Comparison of ENCODE assay signal across 8 cellular contexts in genomic region chr14:50831704-50832130, GRCh38. TPM values are rescaled to one million over a fixed set of nuclear protein-coding genes. Genes with fewer than 3 reads are reported as not detected.
DNase-seq lines count a peak whose midpoint lies in the region; ATAC-seq and TF ChIP-seq lines count a peak whose summit lies in the region.

No MANE protein-coding gene starts in this region.

- WGBS in prostate gland = 8% methylated on average over 11 of the region's 11 CpGs

- peak overlapping the region; percentile 62 for H2AFZ ChIP-seq in HCT116 (ENCODE audit: low read depth, low read length, poor library complexity, severe bottlenecking)
- peak overlapping the region; percentile 95 for H2AFZ ChIP-seq in SU-DHL-6 (ENCODE audit: low read depth, low read length, severe bottlenecking)

- TF ChIP-seq CTCF in HCT116 (IDR thresholded peaks at IDR 0.05 in 2 of 3, conservative IDR thresholded peaks at IDR 0.05 in 1 of 3; ENCODE audit: borderline replicate concordance in 1 of 3, insufficient read depth in 1 of 3, low read depth in 2 of 3, low read length in 2 of 3) (no peak), SU-DHL-6 (IDR thresholded peaks at IDR 0.05; ENCODE audit: insufficient read depth, low read length, poor library complexity, severe bottlenecking) (no peak), fibroblast of villous mesenchyme (IDR thresholded peaks at IDR 0.05; ENCODE audit: insufficient read depth, low read depth, low read length) (no peak), prostate gland (IDR thresholded peaks at IDR 0.05) (no peak)

- POLR2A ChIA-PET in HCT116 (lab: Charles Lee) = no interaction called here

- TF ChIP-seq RAD21 in HCT116 (IDR thresholded peaks at IDR 0.05; ENCODE audit: low read depth) = no peak

- H3K27ac ChIP-seq in HCT116 (ENCODE audit: low read depth, low read length) (no peak overlapping the region; the same call in 1 of the 2 replicates), SU-DHL-6 (ENCODE audit: low read depth, low read length) (no peak overlapping the region), prostate gland (peak overlapping the region; percentile 83 to 87)

- RAD21 ChIA-PET in HCT116 (lab: Charles Lee; ENCODE audit: low non-redundant PET in 1 of 2, low total read pairs in 2 of 2, uncharacterized antibody in 2 of 2, unreplicated experiment in 2 of 2) = no interaction called here

- H3K4me3 ChIP-seq in HCT116 (replicated peaks in 1 of 2; ENCODE audit: low read depth in 1 of 2, low read length in 2 of 2) (peak overlapping the region; percentile 65 to 75), SU-DHL-6 (ENCODE audit: insufficient read depth, low read length, poor library complexity, severe bottlenecking) (peak overlapping the region; percentile 63), fibroblast of villous mesenchyme (ENCODE audit: low read depth, low read length) (peak overlapping the region; percentile 74), prostate gland (peak overlapping the region; percentile 86 to 87)

- H3K4me1 ChIP-seq in HCT116 (ENCODE audit: control insufficient read depth in 1 of 2, insufficient read depth in 2 of 2, low read length in 2 of 2) = peaks cover 11 to 19% of the 10 kb centered on the region in 2 experiments
- H3K4me1 ChIP-seq in prostate gland (replicated peaks) = no peaks in the 10 kb centered on the region

- TF ChIP-seq POLR2A in HCT116 (IDR thresholded peaks at IDR 0.05; ENCODE audit: borderline replicate concordance, extremely low read depth, insufficient read depth, insufficient read length) (no peak), prostate gland (IDR thresholded peaks at IDR 0.05) (no peak)

- H3F3A ChIP-seq in SU-DHL-6 (ENCODE audit: insufficient read depth) = peaks cover 9% of the 10 kb centered on the region; the same call in 1 of the 2 replicates

- no TSS peak for BruUV-seq in HCT116 (replicated peaks; lab: Mats Ljungman, UMichigan)

- H3K9me2 ChIP-seq in HCT116 (ENCODE audit: insufficient read depth) = no peaks in the 10 kb centered on the region
- H3K9me2 ChIP-seq in SU-DHL-6 (replicated peaks; ENCODE audit: insufficient read depth, low read length) = no peaks in the 10 kb centered on the region

- H3K36me3 ChIP-seq in HCT116 (ENCODE audit: control insufficient read depth in 1 of 2, insufficient read depth in 2 of 2, low read length in 2 of 2) (no peaks in the 10 kb centered on the region), SU-DHL-6 (ENCODE audit: low read length) (no peaks in the 10 kb centered on the region), prostate gland (no peaks in the 10 kb centered on the region)

- H3K27me3 ChIP-seq in HCT116 (ENCODE audit: insufficient read depth, low read length) (0 out of 2 replicates have a peak, but pooled peaks cover 3% of the 10 kb centered on the region), SU-DHL-6 (ENCODE audit: low read length) (no peaks in the 10 kb centered on the region), prostate gland (replicated peaks; ENCODE audit: insufficient read depth) (no peaks in the 10 kb centered on the region)

- peaks cover 31% of the 10 kb centered on the region for H3K79me2 ChIP-seq in HCT116 (ENCODE audit: insufficient read depth, low read length)
- peaks cover 36% of the 10 kb centered on the region for H3K79me2 ChIP-seq in SU-DHL-6 (ENCODE audit: insufficient read depth, low read length)

- H3K9me3 ChIP-seq in HCT116 (ENCODE audit: control insufficient read depth in 1 of 2, insufficient read depth in 1 of 2, low read depth in 1 of 2, low read length in 2 of 2) = no peaks in the 10 kb centered on the region
- H3K9me3 ChIP-seq in SU-DHL-6 (ENCODE audit: insufficient read depth, low read length) = no peaks in the 10 kb centered on the region
- H3K9me3 ChIP-seq in prostate gland = no peaks in the 10 kb centered on the region

- H3K4me2 ChIP-seq in HCT116 (ENCODE audit: low read length) (peak overlapping the region; percentile 89), SU-DHL-6 (ENCODE audit: low read depth, low read length, poor library complexity, severe bottlenecking) (peak overlapping the region; percentile 70)

- no peak; the same call in 1 of the 2 replicates for ATAC-seq in HCT116

- H4K20me1 ChIP-seq in HCT116 (ENCODE audit: insufficient read depth) (no peaks in the 10 kb centered on the region; the same call in 1 of the 2 replicates), SU-DHL-6 (ENCODE audit: low read depth, low read length) (peaks cover 8% of the 10 kb centered on the region; the same call in 1 of the 2 replicates)

- CTCF ChIA-PET in HCT116 (lab: Charles Lee) = no interaction called here

- H3K9ac ChIP-seq in HCT116 (ENCODE audit: low read length) (peak overlapping the region; percentile 57), SU-DHL-6 (ENCODE audit: low read length) (peak overlapping the region; percentile 79)

- DNase-seq in HCT116 (ENCODE audit: low read depth, low spot score) = no peak
- no peak for DNase-seq in fibroblast of villous mesenchyme (ENCODE audit: low read depth)
- no peak for DNase-seq in prostate gland (ENCODE audit: low spot score)
- DNase-seq in stimulated activated CD4-positive, alpha-beta T cell treated with anti-CD3 and anti-CD28 coated beads, Interleukin-4, amount 100 ng/mL, for 4 hours = no peak
- no peak for DNase-seq in retina
- no peak for DNase-seq in NCI-H1694 treated with DMSO at 0.1 percent for 48 hours (lab: John Stamatoyannopoulos, UW)
- DNase-seq in NCI-H1105 treated with DMSO at 0.1 percent for 48 hours (lab: John Stamatoyannopoulos, UW) = no peak

- intact Hi-C loops in HCT116 (cut with micrococcal nuclease) (no loop called here), prostate gland (cut with DNase I) (no loop called here)

TF ChIP-seq in HCT116, 20 proteins besides CTCF, POLR2A, EP300 and RAD21 (continues in another document):
- TF ChIP-seq SRF (IDR thresholded peaks at IDR 0.05; ENCODE audit: low read depth) (no peak), YY1 (IDR thresholded peaks at IDR 0.05; ENCODE audit: extremely low read depth, insufficient replicate concordance, low read depth, low read length) (no peak), EZH2 (IDR thresholded peaks at IDR 0.05) (no peak), REST (IDR thresholded peaks at IDR 0.05; ENCODE audit: low read depth) (no peak), CEBPB (IDR thresholded peaks at IDR 0.05; ENCODE audit: low read depth) (no peak), ATF3 (IDR thresholded peaks at IDR 0.05) (no peak), EGR1 (IDR thresholded peaks at IDR 0.05; ENCODE audit: low read depth) (no peak), EZH2phosphoT487 (IDR thresholded peaks at IDR 0.05; ENCODE audit: borderline replicate concordance) (no peak), SP1 (IDR thresholded peaks at IDR 0.05; ENCODE audit: low read depth) (no peak), ELF1 (IDR thresholded peaks at IDR 0.05; ENCODE audit: borderline replicate concordance, low read depth) (no peak), CBX3 (IDR thresholded peaks at IDR 0.05; ENCODE audit: low read depth) (no peak), ZFX (IDR thresholded peaks at IDR 0.05) (no peak), POLR2AphosphoS5 (IDR thresholded peaks at IDR 0.05; ENCODE audit: low read depth, low read length) (no peak), ZBTB33 (IDR thresholded peaks at IDR 0.05; ENCODE audit: extremely low read depth, insufficient replicate concordance, low read length) (no peak)

RNA-seq across cellular contexts. Expression of gene NIN, which starts 0.8 kb away (rescaled TPM):
- total RNA-seq in HCT116 (2021; ENCODE audit: unreplicated experiment) (39.6 TPM), fibroblast of villous mesenchyme (29.8 and 33.2 TPM in 2 replicates), prostate gland (10 to 100 TPM; 14.3 to 20.5 TPM)
- polyA plus RNA-seq in HCT116 (2012) = 9.6 and 12.3 TPM in 2 replicates

RNA-seq across cellular contexts. Expression of gene ABHD12B, which starts 40.1 kb away (rescaled TPM):
- total RNA-seq in HCT116 (2021; ENCODE audit: unreplicated experiment) (0.74 TPM), fibroblast of villous mesenchyme (not detected in 2 replicates), prostate gland (not detected)
- polyA plus RNA-seq in HCT116 (2012) = 0.90 and 1.1 TPM in 2 replicates

Comparison
In these comparisons a context has a peak if more than half of its experiments do, and no peak if none do; other contexts are left out.
1. H3K27ac ChIP-seq: peak in prostate gland (2 of 2); none in HCT116 (single experiment) and SU-DHL-6 (single experiment).
2. Peak in every context shown above with its lines, with median percentiles within 50 percentile points of each other: H3K4me3 ChIP-seq.